ENCODE assay signal across 8 cellular contexts in genomic region chr1:42177551-42177981, GRCh38. TPM values are rescaled to one million over a fixed set of nuclear protein-coding genes. Genes with fewer than 3 reads are reported as not detected.
DNase-seq lines count a peak whose midpoint lies in the region; ATAC-seq, FAIRE-seq and TF ChIP-seq lines count a peak whose summit lies in the region.

No MANE protein-coding gene starts in this region.

- H3K4ac ChIP-seq in mesendoderm (ENCODE audit: low read depth, low read length): no peak overlapping the region

- no peak overlapping the region for H2BK120ac ChIP-seq in mesendoderm (ENCODE audit: low read depth, low read length)

- H3K27me3 Mint-ChIP-seq in chondrocyte (ENCODE audit: low read depth): no peaks in the 10 kb centered on the region

- no peaks in the 10 kb centered on the region for H3K27me3 ChIP-seq in BLaER1
- no peaks in the 10 kb centered on the region for H3K27me3 ChIP-seq in bronchial epithelial cell (ENCODE audit: control insufficient read depth, insufficient read depth, low read length)
- no peaks in the 10 kb centered on the region for H3K27me3 ChIP-seq in mesendoderm (ENCODE audit: insufficient read depth, low read length, poor library complexity)

- H3K79me2 ChIP-seq in mesendoderm (ENCODE audit: control insufficient read depth, insufficient read depth, low read length): no peaks in the 10 kb centered on the region

- H3K4me2 ChIP-seq in BLaER1: peak overlapping the region; percentile 64
- no peak overlapping the region for H3K4me2 ChIP-seq in mesendoderm (ENCODE audit: low read length)

- no peaks in the 10 kb centered on the region for H3K9me3 ChIP-seq in BLaER1

- DNase-seq in NCI-H1092 (lab: John Stamatoyannopoulos, UW) (peak; percentile 69), bronchial epithelial cell (ENCODE audit: low read depth) (peak; percentile 64), mesendoderm (no peak), NCI-H187 treated with DMSO at 0.1 percent for 48 hours (lab: John Stamatoyannopoulos, UW) (no peak), chondrocyte (ENCODE audit: low spot score) (no peak)

- TF ChIP-seq CTCF in bronchial epithelial cell (IDR thresholded peaks at IDR 0.05; ENCODE audit: insufficient read depth, low read length, severe bottlenecking) (no peak), chondrocyte (IDR thresholded peaks at IDR 0.05) (no peak)

- no peak overlapping the region for H4K8ac ChIP-seq in mesendoderm (ENCODE audit: low read depth, low read length)

- H3K27ac Mint-ChIP-seq in chondrocyte (ENCODE audit: unreplicated experiment): no peak overlapping the region

- H2BK5ac ChIP-seq in mesendoderm (ENCODE audit: low read length): no peak overlapping the region

- no peak overlapping the region for H3K18ac ChIP-seq in mesendoderm (ENCODE audit: low read length)

- H3K56ac ChIP-seq in mesendoderm (ENCODE audit: low read length): no peak overlapping the region

- H3K36me3 Mint-ChIP-seq in chondrocyte (ENCODE audit: low read depth): peaks cover 3% of the 10 kb centered on the region

- no peak overlapping the region for H2BK15ac ChIP-seq in mesendoderm (replicated peaks; ENCODE audit: low read depth)

- ATAC-seq in GM21529 (IDR thresholded peaks at IDR 0.05; ENCODE audit: unreplicated experiment) (no peak), GM18909 (IDR thresholded peaks at IDR 0.05; ENCODE audit: poor library complexity, unreplicated experiment) (no peak)

- H4K5ac ChIP-seq in mesendoderm (ENCODE audit: low read length): no peak overlapping the region

- peaks cover 39% of the 10 kb centered on the region for H3K36me3 ChIP-seq in BLaER1
- H3K36me3 ChIP-seq in bronchial epithelial cell (ENCODE audit: control insufficient read depth, insufficient read depth, low read length): no peaks in the 10 kb centered on the region
- H3K36me3 ChIP-seq in mesendoderm (ENCODE audit: control insufficient read depth, insufficient read depth, low read length): peaks cover 2% of the 10 kb centered on the region

- H3K9me3 Mint-ChIP-seq in chondrocyte (ENCODE audit: low read depth): no peaks in the 10 kb centered on the region

- FAIRE-seq in bronchial epithelial cell (lab: Jason Lieb, UNC): no peak

- H3K4me1 ChIP-seq in BLaER1 (peaks cover 46% of the 10 kb centered on the region), mesendoderm (ENCODE audit: control insufficient read depth, low read depth, low read length) (peaks cover 3% of the 10 kb centered on the region)

- H3K4me1 Mint-ChIP-seq in chondrocyte (ENCODE audit: low read depth): peaks cover 17% of the 10 kb centered on the region

- peaks cover 14% of the 10 kb centered on the region; the same call in 1 of the 2 replicates for H4K20me1 ChIP-seq in BLaER1

- WGBS in mesendoderm (ENCODE audit: extremely low coverage, insufficient coverage, low lambda C conversion rate): no CpG with 5 or more reads among the region's 6 CpGs

- no peak overlapping the region for H2AK5ac ChIP-seq in mesendoderm (ENCODE audit: low read length)

- H3K79me1 ChIP-seq in mesendoderm (ENCODE audit: low read length): no peaks in the 10 kb centered on the region

- H3K4me3 ChIP-seq in BLaER1: no peak overlapping the region
- H3K4me3 ChIP-seq in bronchial epithelial cell (ENCODE audit: low read depth, low read length): no peak overlapping the region
- H3K4me3 ChIP-seq in mesendoderm (ENCODE audit: low read length): no peak overlapping the region

- H3K9ac ChIP-seq in BLaER1 (no peak overlapping the region), mesendoderm (ENCODE audit: low read length) (no peak overlapping the region)

- H3K4me3 Mint-ChIP-seq in chondrocyte (ENCODE audit: unreplicated experiment): no peak overlapping the region

- H3K27ac ChIP-seq in BLaER1: no peak overlapping the region
- H3K27ac ChIP-seq in mesendoderm (ENCODE audit: low read depth, low read length): peak overlapping the region; percentile 6

- no peak overlapping the region for H3K23ac ChIP-seq in mesendoderm (ENCODE audit: low read length)

RNA-seq across cellular contexts. Expression of gene GUCA2A, which starts 13.0 kb away (rescaled TPM):
- total RNA-seq in bronchial epithelial cell (not detected in 2 replicates), chondrocyte (not detected in 3 replicates)
- polyA plus RNA-seq in mesendoderm (2013, experiment 1 of 2): 0.11 TPM
- polyA plus RNA-seq in mesendoderm (2013, experiment 2 of 2): 0.08 TPM

RNA-seq across cellular contexts. Expression of gene GUCA2B, which starts 24.4 kb away (rescaled TPM):
- total RNA-seq in bronchial epithelial cell: not detected in 2 replicates
- polyA plus RNA-seq in mesendoderm (2013, experiment 1 of 2): not detected
- not detected for polyA plus RNA-seq in mesendoderm (2013, experiment 2 of 2)
- not detected in 3 replicates for total RNA-seq in chondrocyte

Comparison
In these comparisons a context has a peak if more than half of its experiments do, and no peak if none do; other contexts are left out.
1. DNase-seq: peak in NCI-H1092 (single experiment) and bronchial epithelial cell (single experiment); none in mesendoderm (single experiment), NCI-H187 treated with DMSO at 0.1 percent for 48 hours (single experiment) and chondrocyte (single experiment).